In the genomic region with DNA sequence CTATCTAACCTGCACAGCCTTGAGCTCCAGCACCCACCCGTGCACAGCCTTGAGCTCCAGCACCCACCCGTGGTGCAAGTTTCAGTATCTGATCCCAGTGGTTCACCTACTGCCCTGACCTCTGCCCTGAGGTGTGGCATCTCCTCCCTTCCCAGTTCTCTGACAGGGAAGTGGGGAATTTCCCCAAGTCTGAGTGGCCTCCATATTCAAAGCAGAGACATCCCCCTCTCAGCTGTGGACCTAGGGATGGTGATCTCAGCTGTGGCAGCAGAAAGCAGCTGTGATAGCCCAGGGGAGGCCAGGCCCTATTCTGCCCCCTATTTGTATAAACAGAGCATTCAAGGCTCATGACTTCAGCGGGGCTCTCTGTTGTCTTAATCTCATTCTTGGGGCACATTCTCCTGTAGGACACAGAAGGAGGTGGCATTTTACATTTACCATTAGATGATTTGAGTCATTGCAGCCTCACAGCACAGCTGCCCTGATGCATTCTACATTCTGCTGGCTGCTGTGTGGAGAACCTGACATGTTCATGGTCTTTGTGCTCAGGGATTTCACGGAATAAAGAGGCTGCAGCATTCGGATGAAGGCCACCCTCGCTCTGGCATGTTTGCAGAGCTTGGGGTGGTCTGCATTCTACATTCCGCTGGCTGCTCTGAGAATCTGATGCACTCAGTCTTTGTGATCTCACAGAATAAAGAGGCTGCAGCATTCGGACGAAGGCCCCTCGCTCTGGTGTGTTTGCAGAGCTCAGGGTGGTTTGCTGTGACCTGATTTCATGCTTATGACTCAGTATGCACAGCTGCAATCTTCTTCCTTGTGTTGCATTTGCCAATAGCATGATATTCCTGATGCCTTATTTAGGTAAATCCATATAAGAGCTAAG, we compare ENCODE assay signal across 13 cellular contexts. TPM values are rescaled to one million over a fixed set of nuclear protein-coding genes. Genes with fewer than 3 reads are reported as not detected.
A peak's percentile ranks its signal among the peaks of the same experiment; 100 is the strongest.
DNase-seq lines count a peak whose midpoint lies in the region; ATAC-seq, FAIRE-seq and TF ChIP-seq lines count a peak whose summit lies in the region.
"Had no signal": no experiment of that assay in that cellular context is flagged by ENCODE, and none has a peak within 500 bp of the region (broad histone marks: within the 10 kb centered on the region; RNA-seq: fewer than 3 reads in every experiment).

No MANE protein-coding gene starts in this region.

- H3K27me3 ChIP-seq in GM23338 (ENCODE audit: insufficient read depth) (0 out of 2 replicates have a peak, but pooled peaks cover under 1% of the 10 kb centered on the region), astrocyte (ENCODE audit: insufficient read depth, low read length) (no peaks in the 10 kb centered on the region), ascending aorta (no peaks in the 10 kb centered on the region)

- H2AFZ ChIP-seq in GM23338 (peak overlapping the region; percentile 85; the same call in 1 of the 2 replicates), astrocyte (ENCODE audit: low read depth, low read length) (no peak overlapping the region)

- H3K9me3 ChIP-seq in astrocyte (ENCODE audit: insufficient read depth, low read depth, low read length) (no peaks in the 10 kb centered on the region), ascending aorta (no peaks in the 10 kb centered on the region)

- no peaks in the 10 kb centered on the region for H3F3A ChIP-seq in GM23338 (replicated peaks; ENCODE audit: low read depth)

- H3K79me2 ChIP-seq in GM23338 (replicated peaks; ENCODE audit: insufficient read depth) = no peaks in the 10 kb centered on the region
- no peaks in the 10 kb centered on the region for H3K79me2 ChIP-seq in astrocyte (ENCODE audit: insufficient read depth, low read length)

- H3K27ac Mint-ChIP-seq in GM23338 (no peak overlapping the region), astrocyte (ENCODE audit: unreplicated experiment) (peak overlapping the region; percentile 71), nephron progenitor cell (peak overlapping the region; percentile 66)

- no peaks in the 10 kb centered on the region for H3K9me2 ChIP-seq in GM23338 (ENCODE audit: insufficient read depth)

- no peak for DNase-seq in GM12891 (ENCODE audit: insufficient read length, low spot score)
- peak; percentile 32 for DNase-seq in GM23338 (ENCODE audit: low spot score)
- DNase-seq in astrocyte (ENCODE audit: low read depth) = no peak
- DNase-seq in nephron progenitor cell = no peak
- DNase-seq in stimulated activated CD4-positive, alpha-beta T cell treated with anti-CD3 and anti-CD28 coated beads, Interleukin-12 subunit alpha, Interleukin-12 subunit beta, amount 100 ng/mL, for 4 hours = no peak
- no peak for DNase-seq in pons (ENCODE audit: low spot score)
- DNase-seq in foreskin melanocyte = no peak
- DNase-seq in ascending aorta (ENCODE audit: low spot score in 2 of 2) = no peak
- DNase-seq: NCI-H1694 treated with DMSO at 0.1 percent for 48 hours; stimulated activated CD8-positive, alpha-beta memory T cell treated with anti-CD3 and anti-CD28 coated beads, Interleukin-4, amount 100 ng/mL, for 48 hours; T-helper 2 cell had no signal

- H3K4me3 Mint-ChIP-seq in GM23338 = no peak overlapping the region
- no peak overlapping the region for H3K4me3 Mint-ChIP-seq in astrocyte (ENCODE audit: unreplicated experiment)
- no peak overlapping the region for H3K4me3 Mint-ChIP-seq in nephron progenitor cell

- H3K36me3 ChIP-seq in GM23338 (ENCODE audit: insufficient read depth) (no peaks in the 10 kb centered on the region), astrocyte (ENCODE audit: insufficient read depth, low read length) (no peaks in the 10 kb centered on the region), ascending aorta (no peaks in the 10 kb centered on the region)

- FAIRE-seq in GM12891 (lab: Jason Lieb, UNC) = peak; percentile 73
- FAIRE-seq in astrocyte (lab: Jason Lieb, UNC) = no peak

- H3K36me3 Mint-ChIP-seq in GM23338 (ENCODE audit: low read depth) = peaks cover 8% of the 10 kb centered on the region; the same call in 1 of the 3 replicates
- H3K36me3 Mint-ChIP-seq in astrocyte (ENCODE audit: low read depth, unreplicated experiment) = no peaks in the 10 kb centered on the region
- H3K36me3 Mint-ChIP-seq in nephron progenitor cell (ENCODE audit: low read depth) = no peaks in the 10 kb centered on the region
- H3K36me3 Mint-ChIP-seq: CD14-positive monocyte had no signal

- H3K27ac ChIP-seq in GM23338 (ENCODE audit: low read depth) (no peak overlapping the region), astrocyte (ENCODE audit: low read depth, low read length) (no peak overlapping the region), ascending aorta (no peak overlapping the region)

- 0 out of 4 replicates have a peak, but pooled peaks of 1 of the 2 experiments have one; percentile 21 for TF ChIP-seq CTCF in GM23338 (conservative IDR thresholded peaks at IDR 0.05; ENCODE audit: low read depth in 2 of 2)
- no peak for TF ChIP-seq CTCF in astrocyte (IDR thresholded peaks at IDR 0.05; ENCODE audit: insufficient read depth, low read depth, low read length)
- no peak for TF ChIP-seq CTCF in nephron progenitor cell (IDR thresholded peaks at IDR 0.05)
- TF ChIP-seq CTCF in ascending aorta (IDR thresholded peaks at IDR 0.05) = no peak

- H4K20me1 ChIP-seq in GM23338 (replicated peaks; ENCODE audit: insufficient read depth) = no peaks in the 10 kb centered on the region
- H4K20me1 ChIP-seq in astrocyte (ENCODE audit: insufficient read depth, low read length) = no peaks in the 10 kb centered on the region

- TF ChIP-seq POLR2A in GM12891 (IDR thresholded peaks at IDR 0.05; ENCODE audit: low read depth, low read length) = no peak

- H3K4me2 ChIP-seq in GM23338 (no peak overlapping the region), astrocyte (ENCODE audit: low read length) (peak overlapping the region; percentile 5)

- H3K9me3 Mint-ChIP-seq in GM23338 (peaks cover 7% of the 10 kb centered on the region), astrocyte (ENCODE audit: unreplicated experiment) (peaks cover 3% of the 10 kb centered on the region), nephron progenitor cell (peaks cover 12% of the 10 kb centered on the region)

- H3K4me3 ChIP-seq in GM23338 (no peak overlapping the region), astrocyte (ENCODE audit: insufficient read depth, low read depth, low read length) (no peak overlapping the region), ascending aorta (no peak overlapping the region)

- intact Hi-C loops in ascending aorta (cut with DNase I) = loop anchor here (10.0 kb wide), 1 partner anchor 366 kb away; no protein-coding TSS in a partner anchor

- H3K4me1 ChIP-seq in GM23338 (ENCODE audit: insufficient read depth) (peaks cover 33% of the 10 kb centered on the region), astrocyte (ENCODE audit: insufficient read depth, low read length) (peaks cover 4% of the 10 kb centered on the region), ascending aorta (no peaks in the 10 kb centered on the region)

- H3K9ac ChIP-seq in astrocyte (ENCODE audit: low read length) = no peak overlapping the region

- H3K4me1 Mint-ChIP-seq in GM23338 = peaks cover 24% of the 10 kb centered on the region
- peaks cover 15% of the 10 kb centered on the region for H3K4me1 Mint-ChIP-seq in astrocyte (ENCODE audit: low read depth, unreplicated experiment)
- H3K4me1 Mint-ChIP-seq in nephron progenitor cell = peaks cover 40% of the 10 kb centered on the region

- peak; percentile 25; the same call in 1 of the 3 replicates for ATAC-seq in GM23338

- peaks cover 2% of the 10 kb centered on the region for H3K27me3 Mint-ChIP-seq in GM23338 (ENCODE audit: insufficient read depth, low read depth, poor library complexity)
- H3K27me3 Mint-ChIP-seq in astrocyte (ENCODE audit: low read depth, unreplicated experiment) = peaks cover 16% of the 10 kb centered on the region
- peaks cover 23% of the 10 kb centered on the region for H3K27me3 Mint-ChIP-seq in nephron progenitor cell (ENCODE audit: low read depth, poor library complexity)

TF ChIP-seq in GM12891, 5 proteins besides CTCF, POLR2A, EP300 and RAD21:
- TF ChIP-seq TAF1 (IDR thresholded peaks at IDR 0.05; ENCODE audit: low read depth, low read length) (no peak), POU2F2 (IDR thresholded peaks at IDR 0.05; ENCODE audit: low read depth, low read length) (0 out of 2 replicates have a peak, but pooled peaks have one; percentile 24), POLR2AphosphoS5 (IDR thresholded peaks at IDR 0.05; ENCODE audit: low read depth, low read length) (no peak), PAX5 (IDR thresholded peaks at IDR 0.05; ENCODE audit: insufficient read depth, low read length, severe bottlenecking) (no peak), SPI1 (IDR thresholded peaks at IDR 0.05; ENCODE audit: low read depth, low read length) (no peak)

TF ChIP-seq in GM23338, 12 proteins besides CTCF, POLR2A, EP300 and RAD21 (continues in another document):
- no peak for TF ChIP-seq NANOG (IDR thresholded peaks at IDR 0.05; ENCODE audit: borderline replicate concordance)

RNA-seq across cellular contexts. Expression of gene GPR31, which starts 16.9 kb away (rescaled TPM):
- polyA plus RNA-seq in GM12891 (2012; ENCODE audit: low read depth, missing spikeins) = 0.04 TPM
- not detected in 2 replicates for total RNA-seq in GM23338 (2014; rRNA removed; shearing (Covaris generic))
- polyA plus RNA-seq in GM23338 (2016; fragmentation: Nextera tagmentation; extraction: Ambion mirVana) = not detected in 2 replicates
- total RNA-seq in astrocyte = not detected in 2 replicates
- not detected for total RNA-seq in ascending aorta
- total RNA-seq: epithelial cell of proximal tubule had no signal
- polyA plus RNA-seq: CD14-positive monocyte had no signal

RNA-seq across cellular contexts. Expression of gene CCR6, which starts 17.9 kb away (rescaled TPM):
- polyA plus RNA-seq in GM12891 (2012; ENCODE audit: low read depth, missing spikeins) = 2.6 TPM
- not detected in 2 replicates for total RNA-seq in GM23338 (2014; rRNA removed; shearing (Covaris generic))
- polyA plus RNA-seq in GM23338 (2016; fragmentation: Nextera tagmentation; extraction: Ambion mirVana) = not detected in 2 replicates
- total RNA-seq in astrocyte = not detected in 2 replicates
- not detected for total RNA-seq in ascending aorta
- total RNA-seq: epithelial cell of proximal tubule had no signal
